8 cellular contexts compared by ENCODE assay signal in the genomic region with DNA sequence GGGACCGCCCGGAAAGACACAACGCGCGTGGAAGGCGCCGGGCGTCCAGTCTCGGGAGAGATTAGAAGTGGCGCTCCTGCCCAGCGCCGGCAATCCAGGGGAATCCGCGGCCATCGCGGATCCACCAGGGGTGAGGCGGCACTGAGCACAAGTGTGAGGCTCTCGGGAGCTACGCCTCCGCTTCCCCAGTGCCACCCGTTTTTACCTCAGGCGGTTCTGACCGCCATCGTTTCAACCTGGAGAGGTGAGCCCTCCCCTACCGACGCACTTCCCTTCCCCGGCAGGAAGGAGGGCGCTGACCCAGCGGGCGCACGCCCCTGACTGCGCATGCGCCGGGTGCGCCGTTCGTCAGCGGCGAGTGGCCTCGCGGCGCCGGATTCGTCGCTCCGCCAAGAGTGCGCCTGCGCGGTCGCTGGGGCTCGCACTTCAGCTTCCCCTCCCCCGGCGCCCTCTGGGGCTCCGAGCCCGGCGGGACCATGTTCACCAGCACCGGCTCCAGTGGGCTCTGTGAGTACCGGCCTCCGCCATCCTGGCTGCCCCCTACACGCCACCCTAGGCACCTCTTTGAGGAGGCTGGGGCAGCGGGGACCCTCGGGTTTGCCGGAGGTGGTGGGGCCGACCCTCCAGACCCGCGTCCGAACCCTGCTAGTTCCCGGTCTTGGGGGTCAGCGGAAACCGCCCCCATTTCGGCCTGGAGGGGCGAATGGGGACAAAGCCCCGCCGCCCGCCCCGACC. TPM values are rescaled to one million over a fixed set of nuclear protein-coding genes. Genes with fewer than 3 reads are reported as not detected.
DNase-seq lines count a peak whose midpoint lies in the region; ATAC-seq and TF ChIP-seq lines count a peak whose summit lies in the region.

A gene with protein sequence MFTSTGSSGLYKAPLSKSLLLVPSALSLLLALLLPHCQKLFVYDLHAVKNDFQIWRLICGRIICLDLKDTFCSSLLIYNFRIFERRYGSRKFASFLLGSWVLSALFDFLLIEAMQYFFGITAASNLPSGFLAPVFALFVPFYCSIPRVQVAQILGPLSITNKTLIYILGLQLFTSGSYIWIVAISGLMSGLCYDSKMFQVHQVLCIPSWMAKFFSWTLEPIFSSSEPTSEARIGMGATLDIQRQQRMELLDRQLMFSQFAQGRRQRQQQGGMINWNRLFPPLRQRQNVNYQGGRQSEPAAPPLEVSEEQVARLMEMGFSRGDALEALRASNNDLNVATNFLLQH (plus strand): TSS at position 422 of the 735 bp plus-strand sequence. CDS start 55 bp downstream, at position 477.

- peaks cover 11% of the 10 kb centered on the region for H3K79me1 ChIP-seq in mesendoderm (ENCODE audit: low read length)

- peak within 1 kb of the TSS; percentile 44 for H3K4me2 ChIP-seq in mesendoderm (ENCODE audit: low read length)

- H3K36me3 Mint-ChIP-seq in effector memory CD8-positive, alpha-beta T cell (ENCODE audit: insufficient read depth), result peaks cover 42% of the 10 kb centered on the region

- peak within 1 kb of the TSS; percentile 47 for H2BK5ac ChIP-seq in mesendoderm (ENCODE audit: low read length)

- peak within 1 kb of the TSS; percentile 98 for H3K18ac ChIP-seq in mesendoderm (ENCODE audit: low read length)

- H4K5ac ChIP-seq in mesendoderm (ENCODE audit: low read length), result peak within 1 kb of the TSS; percentile 40

- no peaks in the 10 kb centered on the region for H3K9me3 Mint-ChIP-seq in effector memory CD8-positive, alpha-beta T cell

- DNase-seq in COLO829 (ENCODE audit: low spot score) (peak; percentile 96), GM20000 (ENCODE audit: low spot score) (peak; percentile 99), HT-29 (ENCODE audit: low spot score) (peak; percentile 99), NOMO-1 (lab: John Stamatoyannopoulos, UW; ENCODE audit: unreplicated experiment in 2 of 2) (peak; percentile 89 to 92), mesendoderm (peak; percentile 96)
- DNase-seq in activated CD8-positive, alpha-beta memory T cell treated with anti-CD3 and anti-CD28 coated beads for 4 hours (ENCODE audit: low read depth in 2 of 2), result peak; percentile 89 to 94
- DNase-seq in effector memory CD8-positive, alpha-beta T cell, result peak; percentile 94 to 97 (median 95)
- DNase-seq in stimulated activated CD8-positive, alpha-beta memory T cell treated with anti-CD3 and anti-CD28 coated beads, Interleukin-15, amount 100 ng/mL, for 1 hour (ENCODE audit: low read depth), result peak; percentile 88

- no peaks in the 10 kb centered on the region for H3K27me3 ChIP-seq in mesendoderm (ENCODE audit: insufficient read depth, low read length, poor library complexity)

- peak within 1 kb of the TSS; percentile 99 for H4K8ac ChIP-seq in mesendoderm (ENCODE audit: low read depth, low read length)

- peak within 1 kb of the TSS; percentile 93 for H3K4ac ChIP-seq in mesendoderm (ENCODE audit: low read depth, low read length)

- no peaks in the 10 kb centered on the region for H3K27me3 Mint-ChIP-seq in effector memory CD8-positive, alpha-beta T cell

- WGBS in mesendoderm (ENCODE audit: extremely low coverage, insufficient coverage, low lambda C conversion rate), result no CpG with 5 or more reads among the region's 76 CpGs

- peak within 1 kb of the TSS; percentile 52 for H3K23ac ChIP-seq in mesendoderm (ENCODE audit: low read length)

- H3K27ac ChIP-seq in mesendoderm (ENCODE audit: low read depth, low read length), result peak within 1 kb of the TSS; percentile 62

- peak within 1 kb of the TSS; percentile 83 for H3K4me3 ChIP-seq in mesendoderm (ENCODE audit: low read length)

- H3K56ac ChIP-seq in mesendoderm (ENCODE audit: low read length), result peak within 1 kb of the TSS; percentile 99

- H3K4me3 Mint-ChIP-seq in effector memory CD8-positive, alpha-beta T cell, result peak within 1 kb of the TSS; percentile 93 to 94

- H3K79me2 ChIP-seq in mesendoderm (ENCODE audit: control insufficient read depth, insufficient read depth, low read length), result peaks cover 29% of the 10 kb centered on the region

- ATAC-seq in effector memory CD8-positive, alpha-beta T cell (replicated peaks), result peak; percentile 78

- H3K9ac ChIP-seq in mesendoderm (ENCODE audit: low read length), result peak within 1 kb of the TSS; percentile 96

- no peaks in the 10 kb centered on the region for H3K36me3 ChIP-seq in mesendoderm (ENCODE audit: control insufficient read depth, insufficient read depth, low read length)

- no peak within 1 kb of the TSS for H2AK5ac ChIP-seq in mesendoderm (ENCODE audit: low read length)

- peak within 1 kb of the TSS; percentile 32 for H2BK120ac ChIP-seq in mesendoderm (ENCODE audit: low read depth, low read length)

- peak within 1 kb of the TSS; percentile 90 to 98 for H3K27ac Mint-ChIP-seq in effector memory CD8-positive, alpha-beta T cell

- H3K4me1 Mint-ChIP-seq in effector memory CD8-positive, alpha-beta T cell (ENCODE audit: low read depth in 2 of 2), result peaks cover 47 to 53% of the 10 kb centered on the region in 2 donors

- no peak within 1 kb of the TSS for H2BK15ac ChIP-seq in mesendoderm (replicated peaks; ENCODE audit: low read depth)

- no peak for TF ChIP-seq CTCF in GM20000 (IDR thresholded peaks at IDR 0.05; ENCODE audit: extremely low read depth, missing control alignments)

- H3K4me1 ChIP-seq in mesendoderm (ENCODE audit: control insufficient read depth, low read depth, low read length), result peaks cover 4% of the 10 kb centered on the region

RNA-seq across cellular contexts. Expression of the gene that starts here (rescaled TPM):
- total RNA-seq in HT-29 (2014; rRNA removed; shearing (Covaris generic)), result 73.4 and 75.7 TPM in 2 replicates
- polyA plus RNA-seq in mesendoderm (2013, experiment 1 of 2), result 39.5 TPM
- polyA plus RNA-seq in mesendoderm (2013, experiment 2 of 2), result 37.8 TPM

Comparison
In these comparisons a context has a peak if more than half of its experiments do, and no peak if none do; other contexts are left out.
1. Peak in every context shown above with its lines: DNase-seq, ATAC-seq, H3K4me3 ChIP-seq and H3K27ac ChIP-seq.